Comparison of ENCODE assay signal across 1 cellular context in the genomic region with DNA sequence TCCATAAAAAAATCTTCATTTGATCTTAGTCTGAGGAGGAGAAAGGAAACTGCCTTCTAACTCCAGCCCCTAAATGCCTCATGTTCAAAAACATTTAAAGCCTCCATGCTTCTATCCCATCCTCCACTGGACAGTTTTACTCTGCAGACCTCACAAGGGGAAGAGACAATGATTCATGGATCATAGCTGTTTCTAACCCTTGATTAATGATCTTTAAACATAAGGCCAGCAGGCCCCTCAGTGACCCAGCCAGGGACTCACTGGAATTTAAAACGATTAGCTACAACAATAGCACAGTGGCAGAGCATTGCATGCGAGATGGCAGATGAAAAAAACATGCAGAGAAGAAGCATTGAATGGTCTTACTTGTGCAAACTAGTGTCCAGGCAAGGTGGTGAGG.
TF ChIP-seq lines count a peak whose summit lies in the region.

No MANE protein-coding gene starts in this region.

TF ChIP-seq in HepG2, 621 proteins besides CTCF, POLR2A, EP300 and RAD21:
- TF ChIP-seq PHB2 (IDR thresholded peaks at IDR 0.05; ENCODE audit: partially characterized antibody) (no peak), MXD4 (CRISPR knock-in tag; IDR thresholded peaks at IDR 0.05) (no peak), ZNF530 (CRISPR knock-in tag; IDR thresholded peaks at IDR 0.05; ENCODE audit: low read depth) (no peak), ZNF10 (CRISPR knock-in tag; IDR thresholded peaks at IDR 0.05; ENCODE audit: borderline replicate concordance, low read depth) (no peak), ZNF354B (CRISPR knock-in tag; IDR thresholded peaks at IDR 0.05) (no peak), HNRNPH1 (optimal IDR thresholded peaks at IDR 0.05; ENCODE audit: low read depth, low read length) (no peak), SALL1 (CRISPR knock-in tag; IDR thresholded peaks at IDR 0.05) (no peak), ZBED4 (CRISPR knock-in tag; IDR thresholded peaks at IDR 0.05; ENCODE audit: borderline replicate concordance) (no peak), HOXD1 (CRISPR knock-in tag; IDR thresholded peaks at IDR 0.05) (no peak), ZNF720 (CRISPR knock-in tag; IDR thresholded peaks at IDR 0.05) (no peak), ZNF7 (CRISPR knock-in tag; IDR thresholded peaks at IDR 0.05) (no peak), HOXA9 (CRISPR knock-in tag; IDR thresholded peaks at IDR 0.05; ENCODE audit: borderline replicate concordance) (no peak), MBD4 (IDR thresholded peaks at IDR 0.05; ENCODE audit: borderline replicate concordance, low read length) (no peak), ZNF556 (CRISPR knock-in tag; IDR thresholded peaks at IDR 0.05; ENCODE audit: borderline replicate concordance) (no peak), MIXL1 (CRISPR knock-in tag; IDR thresholded peaks at IDR 0.05) (no peak)
- TF ChIP-seq, protein P1, sequence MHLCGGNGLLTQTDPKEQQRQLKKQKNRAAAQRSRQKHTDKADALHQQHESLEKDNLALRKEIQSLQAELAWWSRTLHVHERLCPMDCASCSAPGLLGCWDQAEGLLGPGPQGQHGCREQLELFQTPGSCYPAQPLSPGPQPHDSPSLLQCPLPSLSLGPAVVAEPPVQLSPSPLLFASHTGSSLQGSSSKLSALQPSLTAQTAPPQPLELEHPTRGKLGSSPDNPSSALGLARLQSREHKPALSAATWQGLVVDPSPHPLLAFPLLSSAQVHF (CRISPR knock-in tag; IDR thresholded peaks at IDR 0.05) = no peak
- TF ChIP-seq, protein P2, sequence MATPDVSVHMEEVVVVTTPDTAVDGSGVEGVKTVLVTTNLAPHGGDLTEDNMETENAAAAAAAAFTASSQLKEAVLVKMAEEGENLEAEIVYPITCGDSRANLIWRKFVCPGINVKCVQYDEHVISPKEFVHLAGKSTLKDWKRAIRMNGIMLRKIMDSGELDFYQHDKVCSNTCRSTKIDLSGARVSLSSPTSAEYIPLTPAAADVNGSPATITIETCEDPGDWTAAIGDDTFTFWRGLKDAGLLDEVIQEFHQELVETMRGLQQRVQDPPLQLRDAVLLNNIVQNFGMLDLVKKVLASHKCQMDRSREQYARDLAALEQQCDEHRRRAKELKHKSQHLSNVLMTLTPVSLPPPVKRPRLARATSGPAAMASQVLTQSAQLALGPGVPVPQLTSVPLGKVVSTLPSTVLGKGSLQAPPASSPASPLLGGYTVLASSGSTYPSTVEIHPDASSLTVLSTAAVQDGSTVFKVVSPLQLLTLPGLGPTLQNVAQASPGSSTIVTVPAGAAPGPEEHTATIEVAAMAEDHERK (CRISPR knock-in tag; IDR thresholded peaks at IDR 0.05; ENCODE audit: low read depth) = no peak
- TF ChIP-seq, protein P3, sequence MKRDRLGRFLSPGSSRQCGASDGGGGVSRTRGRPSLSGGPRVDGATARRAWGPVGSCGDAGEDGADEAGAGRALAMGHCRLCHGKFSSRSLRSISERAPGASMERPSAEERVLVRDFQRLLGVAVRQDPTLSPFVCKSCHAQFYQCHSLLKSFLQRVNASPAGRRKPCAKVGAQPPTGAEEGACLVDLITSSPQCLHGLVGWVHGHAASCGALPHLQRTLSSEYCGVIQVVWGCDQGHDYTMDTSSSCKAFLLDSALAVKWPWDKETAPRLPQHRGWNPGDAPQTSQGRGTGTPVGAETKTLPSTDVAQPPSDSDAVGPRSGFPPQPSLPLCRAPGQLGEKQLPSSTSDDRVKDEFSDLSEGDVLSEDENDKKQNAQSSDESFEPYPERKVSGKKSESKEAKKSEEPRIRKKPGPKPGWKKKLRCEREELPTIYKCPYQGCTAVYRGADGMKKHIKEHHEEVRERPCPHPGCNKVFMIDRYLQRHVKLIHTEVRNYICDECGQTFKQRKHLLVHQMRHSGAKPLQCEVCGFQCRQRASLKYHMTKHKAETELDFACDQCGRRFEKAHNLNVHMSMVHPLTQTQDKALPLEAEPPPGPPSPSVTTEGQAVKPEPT (CRISPR knock-in tag; IDR thresholded peaks at IDR 0.05; ENCODE audit: low read depth) = no peak
- TF ChIP-seq, protein P4, sequence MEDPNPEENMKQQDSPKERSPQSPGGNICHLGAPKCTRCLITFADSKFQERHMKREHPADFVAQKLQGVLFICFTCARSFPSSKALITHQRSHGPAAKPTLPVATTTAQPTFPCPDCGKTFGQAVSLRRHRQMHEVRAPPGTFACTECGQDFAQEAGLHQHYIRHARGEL (CRISPR knock-in tag; IDR thresholded peaks at IDR 0.05) = no peak
